8 cellular contexts compared by ENCODE assay signal in genomic region chr4:30716158-30716557, GRCh38. TPM values are rescaled to one million over a fixed set of nuclear protein-coding genes. Genes with fewer than 3 reads are reported as not detected.
A peak's percentile ranks its signal among the peaks of the same experiment; 100 is the strongest.
DNase-seq lines count a peak whose midpoint lies in the region; ATAC-seq and TF ChIP-seq lines count a peak whose summit lies in the region.

No MANE protein-coding gene starts in this region.

- no peak overlapping the region for H3K27ac ChIP-seq in liver (ENCODE audit: low read depth in 1 of 2, low read length in 2 of 2)

- DNase-seq in NCI-H510A treated with DMSO at 0.1 percent for 48 hours (lab: John Stamatoyannopoulos, UW) (peak; percentile 42), NCI-H510A (lab: John Stamatoyannopoulos, UW) (no peak), M059J (ENCODE audit: low read depth) (peak; percentile 26), astrocyte of the cerebellum (ENCODE audit: low read depth) (no peak)
- no peak for DNase-seq in stimulated activated CD4-positive, alpha-beta T cell treated with anti-CD3 and anti-CD28 coated beads, Interleukin-12 subunit alpha, Interleukin-12 subunit beta, amount 100 ng/mL, for 4 hours
- DNase-seq in stimulated activated CD4-positive, alpha-beta T cell treated with anti-CD3 and anti-CD28 coated beads, Interleukin-2, amount 100 ng/mL, for 24 hours, result no peak

- H3K4me1 ChIP-seq in liver (ENCODE audit: control insufficient read depth in 4 of 4, insufficient read depth in 4 of 4, low read length in 3 of 4), result peaks cover 1 to 35% (median 22%) of the 10 kb centered on the region in 4 donors

- in situ Hi-C loops in astrocyte of the cerebellum (cut with HindIII; ENCODE audit: low sequenced_read_pairs), result no loop called here

- TF ChIP-seq CTCF in astrocyte of the cerebellum (IDR thresholded peaks at IDR 0.05; ENCODE audit: low read depth, low read length, missing control alignments), result peak; percentile 53
- TF ChIP-seq CTCF in liver (IDR thresholded peaks at IDR 0.05; ENCODE audit: low read depth, low read length, missing input control), result no peak

- no peaks in the 10 kb centered on the region for H3K9me3 ChIP-seq in liver (ENCODE audit: control insufficient read depth in 4 of 4, low read length in 3 of 4)

- H3K4me3 ChIP-seq in astrocyte of the cerebellum (ENCODE audit: low read depth, low read length), result peak overlapping the region; percentile 62
- H3K4me3 ChIP-seq in liver (ENCODE audit: low read depth in 1 of 3, low read length in 3 of 3), result peak overlapping the region in 1 of 3 donors; percentile 36

- H3K9ac ChIP-seq in liver (ENCODE audit: low read depth in 1 of 2, low read length in 2 of 2), result no peak overlapping the region

- no peaks in the 10 kb centered on the region for H3K36me3 ChIP-seq in liver (ENCODE audit: control insufficient read depth in 4 of 4, insufficient read depth in 3 of 4, low read depth in 1 of 4, low read length in 3 of 4)

- 4% methylated on average over 6 of the region's 6 CpGs for WGBS in liver

- TF ChIP-seq RAD21 in liver (IDR thresholded peaks at IDR 0.05), result peak; percentile 51 to 53

- ATAC-seq in HG03378 (IDR thresholded peaks at IDR 0.05; ENCODE audit: unreplicated experiment), result no peak

- H3K27me3 ChIP-seq in liver (ENCODE audit: control insufficient read depth in 4 of 4, insufficient read depth in 4 of 4, low read length in 3 of 4), result peaks cover 0 to 13% (median 5%) of the 10 kb centered on the region in 4 donors

TF ChIP-seq in liver, 16 proteins besides CTCF, POLR2A, EP300 and RAD21:
- TF ChIP-seq ZBTB33 (IDR thresholded peaks at IDR 0.05) (no peak), SP1 (IDR thresholded peaks at IDR 0.05) (no peak), HNF4A (conservative IDR thresholded peaks at IDR 0.05) (no peak), NR2F2 (IDR thresholded peaks at IDR 0.05) (peak; percentile 29), HNF4G (IDR thresholded peaks at IDR 0.05) (no peak)
TF ChIP-seq in liver: peak in this region for 1.

RNA-seq across cellular contexts. Expression of gene PCDH7, which starts 4.0 kb away (rescaled TPM):
- total RNA-seq in M059J (2014; rRNA removed; shearing (Covaris generic)), result 0.66 and 1.0 TPM in 2 replicates
- total RNA-seq in liver, result 1 to 10 TPM; 1.3 to 3.0 TPM
- polyA plus RNA-seq in liver, result under 1 TPM; 0.32 to 0.61 TPM

Comparison
In these comparisons a context has a peak if more than half of its experiments do, and no peak if none do; other contexts are left out.
1. DNase-seq: peak in NCI-H510A treated with DMSO at 0.1 percent for 48 hours (single experiment) and M059J (single experiment); none in NCI-H510A (single experiment), astrocyte of the cerebellum (single experiment), stimulated activated CD4-positive, alpha-beta T cell treated with anti-CD3 and anti-CD28 coated beads, Interleukin-12 subunit alpha, Interleukin-12 subunit beta, amount 100 ng/mL, for 4 hours (single experiment) and stimulated activated CD4-positive, alpha-beta T cell treated with anti-CD3 and anti-CD28 coated beads, Interleukin-2, amount 100 ng/mL, for 24 hours (0 of 2).